ENCODE assay signal across 8 cellular contexts in the genomic region with DNA sequence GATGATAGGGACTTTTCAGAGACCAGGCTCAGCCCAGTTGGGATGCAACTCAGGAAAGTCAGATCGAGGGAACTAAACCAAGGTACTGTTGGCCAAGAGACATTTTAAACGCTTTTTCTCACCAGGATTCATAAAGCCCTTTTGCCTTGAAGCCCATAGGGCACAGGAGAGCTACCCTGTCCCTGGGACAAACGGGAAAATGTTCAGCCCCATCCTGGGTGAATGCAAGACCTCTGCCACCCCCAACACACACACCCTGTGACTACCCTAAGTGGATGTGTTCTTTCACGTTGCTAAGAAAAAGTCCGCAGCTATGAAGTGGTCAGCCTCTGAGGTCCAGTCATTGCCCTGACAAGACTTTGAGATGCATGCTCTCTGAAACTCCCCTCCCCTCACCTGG. TPM values are rescaled to one million over a fixed set of nuclear protein-coding genes. Genes with fewer than 3 reads are reported as not detected.
DNase-seq lines count a peak whose midpoint lies in the region; ATAC-seq, FAIRE-seq and TF ChIP-seq lines count a peak whose summit lies in the region.

No MANE protein-coding gene starts in this region.

- TF ChIP-seq CTCF in OCI-LY7 (conservative IDR thresholded peaks at IDR 0.05; ENCODE audit: low read length) (no peak), endothelial cell of umbilical vein (IDR thresholded peaks at IDR 0.05; ENCODE audit: extremely low read depth in 1 of 2, insufficient read depth in 1 of 2, low read depth in 1 of 2, low read length in 2 of 2) (no peak)

- ATAC-seq in HG03025 (IDR thresholded peaks at IDR 0.05; ENCODE audit: low FRiP score, unreplicated experiment) (no peak), GM21529 (IDR thresholded peaks at IDR 0.05; ENCODE audit: unreplicated experiment) (no peak)

- no peaks in the 10 kb centered on the region for H3K9me3 ChIP-seq in BLaER1 treated with 17β-estradiol and CSF1 and Interleukin-3, amounts not matched to agents 10 nM and 100 nM (replicated peaks in 1 of 11)
- H3K9me3 ChIP-seq in OCI-LY7 (ENCODE audit: low read length): no peaks in the 10 kb centered on the region
- H3K9me3 ChIP-seq in endothelial cell of umbilical vein (replicated peaks; ENCODE audit: control insufficient read depth, insufficient read depth, low read length): no peaks in the 10 kb centered on the region
- H3K9me3 ChIP-seq in trophoblast cell (ENCODE audit: insufficient read depth, low read depth, low read length): peaks cover 2% of the 10 kb centered on the region

- H4K91ac ChIP-seq in trophoblast cell (ENCODE audit: low read depth, low read length): no peak overlapping the region

- H3K9me1 ChIP-seq in endothelial cell of umbilical vein (replicated peaks; ENCODE audit: control insufficient read depth, extremely low read depth, insufficient read depth, low read length): no peaks in the 10 kb centered on the region

- peak overlapping the region in 8 of 10 experiments; percentile 46 to 73 (median 60); a peak in 13 of 20 replicates for H3K4me3 ChIP-seq in BLaER1 treated with 17β-estradiol and CSF1 and Interleukin-3, amounts not matched to agents 10 nM and 100 nM
- H3K4me3 ChIP-seq in OCI-LY7 (ENCODE audit: low read depth, low read length, poor library complexity, severe bottlenecking) (peak overlapping the region; percentile 47), endothelial cell of umbilical vein (replicated peaks in 1 of 3; ENCODE audit: insufficient read depth in 1 of 3, low read depth in 1 of 3, low read length in 3 of 3) (no peak overlapping the region), trophoblast cell (ENCODE audit: low read depth, low read length) (no peak overlapping the region)

- CTCF ChIA-PET in OCI-LY7 (lab: Charles Lee; ENCODE audit: unreplicated experiment): interaction anchor here (1.2 to 1.8 kb wide), 3 partner anchors 15 to 19 kb away, joined by 3 to 5 read pairs (median 5); no protein-coding TSS in a partner anchor
- CTCF ChIA-PET in endothelial cell of umbilical vein (lab: Charles Lee): interaction anchor here (0.9 to 1.8 kb wide), 5 partner anchors 9 to 54 kb away, joined by 3 to 7 read pairs (median 3); no protein-coding TSS in a partner anchor

- peaks cover 55 to 100% (median 83%) of the 10 kb centered on the region in 10 experiments for H3K4me1 ChIP-seq in BLaER1 treated with 17β-estradiol and CSF1 and Interleukin-3, amounts not matched to agents 10 nM and 100 nM
- peaks cover 100% of the 10 kb centered on the region for H3K4me1 ChIP-seq in OCI-LY7 (ENCODE audit: insufficient read depth, low read length, poor library complexity, severe bottlenecking)
- peaks cover 12% of the 10 kb centered on the region for H3K4me1 ChIP-seq in endothelial cell of umbilical vein (ENCODE audit: control insufficient read depth, extremely low read depth, insufficient read depth, low read length)
- peaks cover 0 to 8% of the 10 kb centered on the region in 2 experiments for H3K4me1 ChIP-seq in trophoblast cell (ENCODE audit: control insufficient read depth in 1 of 2, insufficient read depth in 2 of 2, low read length in 2 of 2)

- no peaks in the 10 kb centered on the region for H3K9me2 ChIP-seq in OCI-LY7 (ENCODE audit: insufficient read depth, low read length)

- H2BK120ac ChIP-seq in trophoblast cell (ENCODE audit: insufficient read depth, low read length, poor library complexity): no peak overlapping the region

- intact Hi-C loops in OCI-LY7 (cut with micrococcal nuclease; ENCODE audit: unreplicated experiment) (loop anchor here (5.0 kb wide), 1 partner anchor 273 kb away; the partner anchor contains the start of gene PARP1), endothelial cell of umbilical vein (cut with micrococcal nuclease) (loop anchor here (1.0 kb wide), 1 partner anchor 10 kb away; no protein-coding TSS in a partner anchor)

- POLR2A ChIA-PET in OCI-LY7 (lab: Charles Lee) (interaction anchor here (1.1 to 10.9 kb wide), 10 partner anchors 9 to 61 kb away, joined by 3 to 125 read pairs (median 4); no protein-coding TSS in a partner anchor), endothelial cell of umbilical vein (lab: Charles Lee) (no interaction called here)

- DNase-seq in OCI-LY7 (ENCODE audit: low spot score) (no peak), endothelial cell of umbilical vein (ENCODE audit: low read depth, low spot score) (no peak), trophoblast cell (no peak), NCI-H2171 treated with DMSO at 0.1 percent for 48 hours (lab: John Stamatoyannopoulos, UW) (no peak), foreskin melanocyte (no peak)

- H3K27ac ChIP-seq in BLaER1 treated with 17β-estradiol and CSF1 and Interleukin-3, amounts not matched to agents 10 nM and 100 nM: peak overlapping the region in 10 of 11 experiments; percentile 75 to 91 (median 82); a peak in 19 of 22 replicates
- H3K27ac ChIP-seq in OCI-LY7 (ENCODE audit: low read depth, low read length, poor library complexity, severe bottlenecking) (peak overlapping the region; percentile 98), endothelial cell of umbilical vein (ENCODE audit: insufficient read depth, low read depth, low read length) (no peak overlapping the region), trophoblast cell (ENCODE audit: low read depth, low read length) (no peak overlapping the region)

- H3K14ac ChIP-seq in trophoblast cell (ENCODE audit: low read length): no peak overlapping the region

- H3K4ac ChIP-seq in trophoblast cell (ENCODE audit: low read depth, low read length): no peak overlapping the region

- no CpG with 5 or more reads among the region's 5 CpGs for WGBS in trophoblast cell (ENCODE audit: extremely low coverage, insufficient coverage, insufficient read length)

- H3K4me2 ChIP-seq in BLaER1 treated with 17β-estradiol and CSF1 and Interleukin-3, amounts not matched to agents 10 nM and 100 nM: peak overlapping the region; percentile 81 to 96 (median 93)
- peak overlapping the region; percentile 98 for H3K4me2 ChIP-seq in OCI-LY7 (ENCODE audit: low read length)
- peak overlapping the region; percentile 55 for H3K4me2 ChIP-seq in endothelial cell of umbilical vein (ENCODE audit: insufficient read depth, low read length)
- peak overlapping the region; percentile 72 for H3K4me2 ChIP-seq in trophoblast cell (ENCODE audit: low read length)

- no peak for TF ChIP-seq POLR2A in endothelial cell of umbilical vein (IDR thresholded peaks at IDR 0.05; ENCODE audit: low read depth, low read length)

- H3K23ac ChIP-seq in trophoblast cell (ENCODE audit: low read length): no peak overlapping the region

- peaks cover 0 to 7% (median 0%) of the 10 kb centered on the region in 11 experiments; a peak in 3 of 22 replicates for H3K36me3 ChIP-seq in BLaER1 treated with 17β-estradiol and CSF1 and Interleukin-3, amounts not matched to agents 10 nM and 100 nM
- H3K36me3 ChIP-seq in OCI-LY7 (ENCODE audit: insufficient read depth, low read length) (peaks cover 19% of the 10 kb centered on the region; the same call in 1 of the 2 replicates), endothelial cell of umbilical vein (ENCODE audit: control insufficient read depth in 2 of 2, extremely low read depth in 1 of 2, insufficient read depth in 2 of 2, low read length in 2 of 2) (no peaks in the 10 kb centered on the region), trophoblast cell (ENCODE audit: control insufficient read depth in 1 of 2, insufficient read depth in 2 of 2, low read length in 2 of 2) (no peaks in the 10 kb centered on the region)

- no peak overlapping the region for H2AK5ac ChIP-seq in trophoblast cell (ENCODE audit: low read length)

- H3K9ac ChIP-seq in BLaER1 treated with 17β-estradiol and CSF1 and Interleukin-3, amounts not matched to agents 10 nM and 100 nM: peak overlapping the region in 10 of 11 experiments; percentile 78 to 87 (median 81); a peak in 17 of 22 replicates
- H3K9ac ChIP-seq in endothelial cell of umbilical vein (replicated peaks; ENCODE audit: extremely low read depth, insufficient read depth, low read length) (no peak overlapping the region), trophoblast cell (ENCODE audit: low read length) (no peak overlapping the region)

- H3K79me2 ChIP-seq in OCI-LY7 (ENCODE audit: insufficient read depth, low read depth, low read length): peaks cover 76% of the 10 kb centered on the region; the same call in 1 of the 2 replicates
- no peaks in the 10 kb centered on the region for H3K79me2 ChIP-seq in endothelial cell of umbilical vein (ENCODE audit: control insufficient read depth, insufficient read depth, low read length)
- peaks cover 2% of the 10 kb centered on the region for H3K79me2 ChIP-seq in trophoblast cell (ENCODE audit: control insufficient read depth, insufficient read depth, low read length, poor library complexity)

- no peak overlapping the region for H2BK5ac ChIP-seq in trophoblast cell (ENCODE audit: low read depth, low read length, poor library complexity)

- H4K8ac ChIP-seq in trophoblast cell (ENCODE audit: low read depth, low read length): no peak overlapping the region

- FAIRE-seq in endothelial cell of umbilical vein (lab: Jason Lieb, UNC): no peak

- H4K12ac ChIP-seq in trophoblast cell (ENCODE audit: low read depth, low read length): no peak overlapping the region

- dilution Hi-C loops in endothelial cell of umbilical vein (cut with MboI; ENCODE audit: extremely low pct_ligation_motif_present, low sequenced_read_pairs): no loop called here

- BruUV-seq in OCI-LY7 (replicated peaks; lab: Mats Ljungman, UMichigan) (no TSS peak), endothelial cell of umbilical vein (replicated peaks; lab: Mats Ljungman, UMichigan) (no TSS peak)

- no peak overlapping the region for H2BK12ac ChIP-seq in trophoblast cell (ENCODE audit: low read length)

- H3K18ac ChIP-seq in trophoblast cell (ENCODE audit: low read length): no peak overlapping the region

- peaks cover 0 to 19% (median 0%) of the 10 kb centered on the region in 11 experiments; a peak in 6 of 22 replicates for H4K20me1 ChIP-seq in BLaER1 treated with 17β-estradiol and CSF1 and Interleukin-3, amounts not matched to agents 10 nM and 100 nM
- H4K20me1 ChIP-seq in OCI-LY7 (ENCODE audit: insufficient read depth, low read length) (no peaks in the 10 kb centered on the region), endothelial cell of umbilical vein (replicated peaks; ENCODE audit: control insufficient read depth, extremely low read depth, insufficient read depth, low read length) (no peaks in the 10 kb centered on the region)

- H3K79me1 ChIP-seq in trophoblast cell (ENCODE audit: low read length): peaks cover 2% of the 10 kb centered on the region

- H2AFZ ChIP-seq in OCI-LY7 (ENCODE audit: low read length) (peak overlapping the region; percentile 1; the same call in 1 of the 2 replicates), endothelial cell of umbilical vein (ENCODE audit: low read depth, low read length) (no peak overlapping the region), trophoblast cell (ENCODE audit: insufficient read depth, low read length, poor library complexity) (no peak overlapping the region)

- no peaks in the 10 kb centered on the region for H3K27me3 ChIP-seq in BLaER1 treated with 17β-estradiol and CSF1 and Interleukin-3, amounts not matched to agents 10 nM and 100 nM
- H3K27me3 ChIP-seq in endothelial cell of umbilical vein (ENCODE audit: control insufficient read depth in 2 of 2, insufficient read depth in 2 of 2, low read length in 2 of 2) (no peaks in the 10 kb centered on the region), trophoblast cell (ENCODE audit: insufficient read depth, low read length) (no peaks in the 10 kb centered on the region)

RNA-seq across cellular contexts. Expression of gene ITPKB, which starts 58.4 kb away (rescaled TPM):
- total RNA-seq in OCI-LY7 (2014; rRNA removed; shearing (Covaris generic)): 17.8 and 20.5 TPM in 2 replicates
- total RNA-seq in OCI-LY7 (2022) (33.3 and 33.4 TPM in 2 replicates), endothelial cell of umbilical vein (34.8 and 37.2 TPM in 2 replicates)
- 7.2 and 7.7 TPM in 2 replicates for polyA plus RNA-seq in endothelial cell of umbilical vein
- polyA plus RNA-seq in endothelial cell of umbilical vein (2011; cell fraction: cytosol; rRNA removed): 5.2 and 6.4 TPM in 2 replicates
- 16.7 and 18.5 TPM in 2 replicates for polyA plus RNA-seq in endothelial cell of umbilical vein (2011; cell fraction: nucleus; rRNA removed)
- 8.2 and 9.9 TPM in 2 replicates for polyA plus RNA-seq in endothelial cell of umbilical vein (2012)
- polyA minus RNA-seq in endothelial cell of umbilical vein: 18.9 and 21.7 TPM in 2 replicates
- 0.20 TPM for polyA minus RNA-seq in endothelial cell of umbilical vein (2011; cell fraction: cytosol; rRNA and poly(A)+ RNA removed)
- polyA minus RNA-seq in endothelial cell of umbilical vein (2011; cell fraction: nucleus; rRNA and poly(A)+ RNA removed): 23.3 and 33.6 TPM in 2 replicates
- 5.0 and 5.7 TPM in 2 replicates for polyA plus RNA-seq in trophoblast cell (2013)

Comparison
In these comparisons a context has a peak if more than half of its experiments do, and no peak if none do; other contexts are left out.
1. H3K27ac ChIP-seq: peak in BLaER1 treated with 17β-estradiol and CSF1 and Interleukin-3, amounts not matched to agents 10 nM and 100 nM (10 of 11) and OCI-LY7 (single experiment); none in endothelial cell of umbilical vein (single experiment) and trophoblast cell (single experiment).
2. H3K4me3 ChIP-seq: peak in BLaER1 treated with 17β-estradiol and CSF1 and Interleukin-3, amounts not matched to agents 10 nM and 100 nM (8 of 10) and OCI-LY7 (single experiment); none in endothelial cell of umbilical vein (0 of 3) and trophoblast cell (single experiment).
3. H3K9ac ChIP-seq: peak in BLaER1 treated with 17β-estradiol and CSF1 and Interleukin-3, amounts not matched to agents 10 nM and 100 nM (10 of 11); none in endothelial cell of umbilical vein (single experiment) and trophoblast cell (single experiment).
4. Peak in every context shown above with its lines, with median percentiles within 50 percentile points of each other: H3K4me2 ChIP-seq.